ENCODE assay signal across 9 cellular contexts in the genomic region with DNA sequence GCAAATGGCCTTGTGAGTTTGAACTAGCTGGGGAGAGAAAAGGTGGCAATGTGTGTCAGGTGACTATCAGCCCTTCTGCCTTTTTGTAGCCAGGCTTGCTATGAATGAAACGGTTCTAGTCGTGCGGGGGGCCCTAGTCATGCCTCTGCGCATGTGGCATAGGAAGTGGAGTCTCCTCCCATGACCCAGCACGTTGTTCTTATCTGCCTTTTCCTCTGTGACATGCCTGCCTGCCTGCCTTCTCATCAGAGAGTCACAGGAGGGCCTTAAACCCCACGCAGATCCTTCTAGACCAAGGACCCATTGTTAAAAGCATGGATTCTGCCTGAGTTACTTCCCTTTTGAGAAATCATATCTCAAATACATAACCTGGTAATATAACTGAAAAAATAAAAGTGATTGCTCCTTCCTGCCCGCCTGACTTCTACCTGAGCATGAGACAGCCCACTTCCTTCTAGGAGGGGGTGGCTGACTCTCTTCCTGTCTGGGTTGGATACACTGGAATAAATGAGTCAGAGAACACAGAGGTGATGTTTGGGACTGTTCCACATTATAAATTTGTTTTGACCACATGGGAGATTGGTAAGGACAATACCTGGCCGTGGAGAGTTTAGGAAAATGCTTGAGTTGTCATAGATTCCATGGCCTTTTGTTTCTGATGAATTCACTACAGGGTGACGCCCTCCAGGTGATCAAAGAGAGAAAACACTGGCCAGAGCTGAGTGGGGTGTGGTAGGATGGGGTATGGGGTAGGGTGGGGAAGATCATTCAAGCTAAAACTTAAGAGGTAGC. TPM values are rescaled to one million over a fixed set of nuclear protein-coding genes. Genes with fewer than 3 reads are reported as not detected.
DNase-seq lines count a peak whose midpoint lies in the region; ATAC-seq, FAIRE-seq and TF ChIP-seq lines count a peak whose summit lies in the region.
"Had no signal": no experiment of that assay in that cellular context is flagged by ENCODE, and none has a peak within 500 bp of the region (broad histone marks: within the 10 kb centered on the region; RNA-seq: fewer than 3 reads in every experiment).

No MANE protein-coding gene starts in this region.

- H3K36me3 Mint-ChIP-seq in activated CD4-positive, alpha-beta T cell treated with anti-CD3 and anti-CD28 coated beads for 36 hours (ENCODE audit: low read depth): peaks cover 80% of the 10 kb centered on the region

- FAIRE-seq in GM19239 (lab: Jason Lieb, UNC): peak; percentile 79

- peaks cover 90% of the 10 kb centered on the region for H3K4me1 Mint-ChIP-seq in activated CD4-positive, alpha-beta T cell treated with anti-CD3 and anti-CD28 coated beads for 36 hours

- H3K4me3 ChIP-seq in ovary: no peak overlapping the region

- no peak for TF ChIP-seq CTCF in ovary (IDR thresholded peaks at IDR 0.05)

- no peaks in the 10 kb centered on the region for H3K9me3 Mint-ChIP-seq in activated CD4-positive, alpha-beta T cell treated with anti-CD3 and anti-CD28 coated beads for 36 hours (ENCODE audit: low read depth)

- intact Hi-C loops in activated CD4-positive, alpha-beta T cell treated with anti-CD3 and anti-CD28 coated beads for 36 hours (cut with DNase I, micrococcal nuclease): loop anchor here (1.0 to 10.0 kb wide), 11 partner anchors 55 to 577 kb away; partner anchors contain the start of genes ANAPC1 (in 2 of the 2), TMEM87B (in 2 of the 2), CHCHD5 (in 1 of the 2) and CKAP2L (in 1 of the 2)
- intact Hi-C loops in ovary (cut with DNase I): no loop called here

- no peak overlapping the region for H3K27ac ChIP-seq in ovary

- H3K9me3 ChIP-seq in ovary: no peaks in the 10 kb centered on the region

- no peak for TF ChIP-seq EP300 in ovary (IDR thresholded peaks at IDR 0.05)

- no peaks in the 10 kb centered on the region for H3K36me3 ChIP-seq in ovary

- CTCF ChIA-PET in activated CD4-positive, alpha-beta T cell treated with anti-CD3 and anti-CD28 coated beads for 36 hours (lab: Charles Lee): interaction anchor here (1.4 to 3.1 kb wide), 2 partner anchors 15 to 63 kb away, joined by 4 to 9 read pairs; no protein-coding TSS in a partner anchor

- H3K27me3 Mint-ChIP-seq in activated CD4-positive, alpha-beta T cell treated with anti-CD3 and anti-CD28 coated beads for 36 hours: no peaks in the 10 kb centered on the region

- no peak for TF ChIP-seq POLR2A in ovary (IDR thresholded peaks at IDR 0.05)

- H3K27me3 ChIP-seq in ovary: no peaks in the 10 kb centered on the region

- 75 to 83% (median 81%) methylated on average over 9 of the region's 9 CpGs for WGBS in ovary, 3 donors

- POLR2A ChIA-PET in activated CD4-positive, alpha-beta T cell treated with anti-CD3 and anti-CD28 coated beads for 36 hours (lab: Charles Lee): interaction anchor here (0.6 to 1.4 kb wide), 2 partner anchors 14 to 63 kb away, joined by 3 read pairs; no protein-coding TSS in a partner anchor

- peak overlapping the region; percentile 96 for H3K27ac Mint-ChIP-seq in activated CD4-positive, alpha-beta T cell treated with anti-CD3 and anti-CD28 coated beads for 36 hours

- peak; percentile 86 for ATAC-seq in activated CD4-positive, alpha-beta T cell treated with anti-CD3 and anti-CD28 coated beads for 36 hours
- ATAC-seq: Panc1 had no signal

- H3K4me1 ChIP-seq in ovary (ENCODE audit: insufficient read depth): no peaks in the 10 kb centered on the region

- DNase-seq in GM19239 (ENCODE audit: insufficient read length, low spot score) (no peak), NCI-H187 (lab: John Stamatoyannopoulos, UW) (no peak), SHP77 (lab: John Stamatoyannopoulos, UW) (no peak), NOMO-1 treated with DMSO at 0.1 percent for 48 hours (lab: John Stamatoyannopoulos, UW; ENCODE audit: unreplicated experiment) (no peak), ovary (no peak)
- peak; percentile 90 for DNase-seq in activated CD4-positive, alpha-beta T cell treated with anti-CD3 and anti-CD28 coated beads for 36 hours
- DNase-seq in effector CD4-positive, alpha-beta T cell: peak; percentile 70
- peak; percentile 86 for DNase-seq in stimulated activated CD4-positive, alpha-beta T cell treated with anti-CD3 and anti-CD28 coated beads, Interleukin-4, amount 100 ng/mL, for 24 hours

- H3K4me3 Mint-ChIP-seq in activated CD4-positive, alpha-beta T cell treated with anti-CD3 and anti-CD28 coated beads for 36 hours: peak overlapping the region; percentile 62

RNA-seq across cellular contexts. Expression of gene FBLN7, which starts 49.8 kb away (rescaled TPM):
- 10 to 100 TPM; 40.5 to 40.6 TPM for total RNA-seq in activated CD4-positive, alpha-beta T cell treated with anti-CD3 and anti-CD28 coated beads for 36 hours
- 1 to 10 TPM in 4 of 7 donors, under 1 TPM in 3; 0.18 to 1.9 (median 1.0) TPM for total RNA-seq in ovary
- polyA plus RNA-seq in ovary: 1 to 10 TPM; 1.3 to 5.0 TPM

Comparison
In these comparisons a context has a peak if more than half of its experiments do, and no peak if none do; other contexts are left out.
1. DNase-seq: peak in activated CD4-positive, alpha-beta T cell treated with anti-CD3 and anti-CD28 coated beads for 36 hours (single experiment), effector CD4-positive, alpha-beta T cell (single experiment) and stimulated activated CD4-positive, alpha-beta T cell treated with anti-CD3 and anti-CD28 coated beads, Interleukin-4, amount 100 ng/mL, for 24 hours (single experiment); none in GM19239 (single experiment), NCI-H187 (0 of 2), SHP77 (0 of 2), NOMO-1 treated with DMSO at 0.1 percent for 48 hours (single experiment) and ovary (0 of 5).
2. RNA of gene FBLN7, which starts 49.8 kb away (total RNA-seq): 40.5 to 40.6 TPM in activated CD4-positive, alpha-beta T cell treated with anti-CD3 and anti-CD28 coated beads for 36 hours; 0.18 to 1.9 TPM in ovary; every median in the first group is over 10 times any median in the second.
3. intact Hi-C loops: an anchor here in activated CD4-positive, alpha-beta T cell treated with anti-CD3 and anti-CD28 coated beads for 36 hours (1.0 to 10.0 kb wide); none called in ovary.